ENCODE assay signal across 8 cellular contexts in the genomic region with DNA sequence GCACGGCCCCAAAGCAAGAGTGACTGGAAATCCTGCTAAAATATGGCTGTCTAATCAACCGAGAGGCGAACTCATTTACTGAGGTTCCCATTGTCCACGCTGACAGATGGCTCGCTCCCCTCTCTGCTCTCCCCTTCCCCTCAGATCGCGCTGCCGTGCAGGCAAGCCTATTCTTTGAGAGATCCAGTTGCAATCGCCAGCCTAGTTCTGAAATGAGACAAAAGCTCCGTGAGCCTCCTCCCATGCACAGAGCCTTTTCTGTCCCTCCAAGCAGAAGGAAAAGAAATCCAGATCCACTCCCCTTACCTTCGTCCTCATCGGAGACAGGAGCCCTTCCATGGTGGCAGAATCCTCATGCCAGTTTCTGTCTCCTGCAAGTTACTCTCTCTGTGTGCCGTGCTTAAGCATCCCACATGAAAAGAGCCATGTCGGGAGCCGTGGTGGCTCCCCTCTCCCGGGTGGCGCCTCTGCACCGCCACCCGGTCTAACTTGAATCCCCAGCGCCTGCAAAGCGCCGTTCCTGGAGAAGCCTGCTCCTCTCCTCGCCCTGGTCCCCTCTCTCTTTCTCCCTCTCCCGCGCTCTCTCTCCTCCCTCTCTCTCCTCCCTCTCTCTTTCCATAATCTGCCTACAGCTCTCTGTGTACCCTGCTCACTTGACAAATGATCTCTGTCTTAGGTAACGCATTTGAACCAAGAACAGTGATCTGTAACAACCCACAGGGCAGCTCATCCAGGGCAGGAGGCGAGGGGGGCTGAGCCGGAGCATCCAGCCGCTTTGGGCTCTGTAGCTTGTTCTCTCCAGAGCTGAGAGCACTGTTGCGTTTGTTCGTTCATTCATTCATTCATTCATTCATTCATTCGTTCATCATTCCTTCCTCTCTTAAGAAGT.
DNase-seq lines count a peak whose midpoint lies in the region; ATAC-seq and TF ChIP-seq lines count a peak whose summit lies in the region.

No MANE protein-coding gene starts in this region.

- no peak overlapping the region for H3K27ac ChIP-seq in spleen

- no peak for ATAC-seq in GM18502 (IDR thresholded peaks at IDR 0.05; ENCODE audit: poor library complexity, unreplicated experiment)
- no peak for ATAC-seq in HG03159 (IDR thresholded peaks at IDR 0.05; ENCODE audit: unreplicated experiment)

- no peak for TF ChIP-seq CTCF in spleen (IDR thresholded peaks at IDR 0.05 in 8 of 11, conservative IDR thresholded peaks at IDR 0.05 in 3 of 11)

- peak overlapping the region; percentile 20 to 67 (median 28) for H3K4me3 ChIP-seq in spleen

- TF ChIP-seq POLR2A in spleen (IDR thresholded peaks at IDR 0.05) = no peak

- peaks cover 0 to 79% (median 39%) of the 10 kb centered on the region in 7 donors for H3K27me3 ChIP-seq in spleen (replicated peaks in 1 of 7)

- H3K9me3 ChIP-seq in spleen = no peaks in the 10 kb centered on the region

- H3K36me3 ChIP-seq in spleen = no peaks in the 10 kb centered on the region

- 3 to 7% (median 5%) methylated on average over 32 of the region's 32 CpGs for WGBS in spleen, 5 donors

- DNase-seq in DMS53 (lab: John Stamatoyannopoulos, UW) = peak; percentile 72
- DNase-seq in NCI-H2081 treated with DMSO at 0.1 percent for 48 hours (lab: John Stamatoyannopoulos, UW) = peak; percentile 4
- DNase-seq in astrocyte of the hippocampus (ENCODE audit: low read depth, low spot score) = peak; percentile 69
- peak; percentile 47 for DNase-seq in inferior parietal cortex (ENCODE audit: extremely low spot score)
- no peak for DNase-seq in spleen
- DNase-seq in OCI-M2 (lab: John Stamatoyannopoulos, UW; ENCODE audit: unreplicated experiment) = no peak

- intact Hi-C loops in spleen (cut with DNase I; ENCODE audit: low total_unique reads) = no loop called here

- H3K4me1 ChIP-seq in spleen = peaks cover 6 to 18% (median 16%) of the 10 kb centered on the region in 6 donors

Comparison
In these comparisons a context has a peak if more than half of its experiments do, and no peak if none do; other contexts are left out.
1. DNase-seq: peak in DMS53 (single experiment), NCI-H2081 treated with DMSO at 0.1 percent for 48 hours (single experiment), astrocyte of the hippocampus (single experiment) and inferior parietal cortex (single experiment); none in spleen (single experiment) and OCI-M2 (single experiment).